9 cellular contexts compared by ENCODE assay signal in the genomic region with DNA sequence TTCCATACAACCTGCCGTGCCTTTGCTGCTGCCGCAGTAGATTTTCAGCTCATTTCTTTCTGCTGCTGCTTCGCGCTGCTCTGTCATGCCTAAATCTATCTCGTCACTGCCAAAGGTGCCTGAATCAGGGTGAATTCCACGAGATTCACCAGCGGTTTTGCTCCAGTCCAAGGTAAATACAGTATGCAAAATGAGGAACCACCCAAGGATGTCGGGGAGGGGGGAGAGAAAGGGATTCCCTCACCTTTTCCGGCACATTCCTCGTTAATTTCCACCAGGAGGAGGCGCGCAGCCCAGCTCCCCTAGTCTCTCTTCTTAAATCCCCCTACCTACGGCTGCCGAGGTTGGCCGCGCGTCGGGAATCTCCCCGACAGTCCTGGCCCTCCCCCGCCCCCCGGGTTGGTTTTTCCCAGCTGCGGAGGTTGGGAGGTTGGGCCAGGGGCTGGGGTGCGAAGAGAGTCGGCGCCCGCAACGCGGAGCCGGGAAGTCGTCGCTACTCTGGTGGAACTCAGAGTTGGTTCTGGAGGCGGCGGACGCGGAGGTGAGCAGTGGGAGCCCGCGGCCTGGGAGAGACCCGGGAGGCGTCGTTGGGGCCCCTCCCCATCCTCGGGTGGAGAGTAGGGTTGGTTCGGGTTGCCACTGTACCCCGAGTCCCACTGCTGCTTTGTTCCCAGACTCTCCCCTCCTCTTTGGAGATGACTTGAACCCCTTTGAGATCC.
A peak's percentile ranks its signal among the peaks of the same experiment; 100 is the strongest.
DNase-seq lines count a peak whose midpoint lies in the region; TF ChIP-seq lines count a peak whose summit lies in the region.
"Had no signal": no experiment of that assay in that cellular context is flagged by ENCODE, and none has a peak within 500 bp of the region (broad histone marks: within the 10 kb centered on the region; RNA-seq: fewer than 3 reads in every experiment).

A gene with protein sequence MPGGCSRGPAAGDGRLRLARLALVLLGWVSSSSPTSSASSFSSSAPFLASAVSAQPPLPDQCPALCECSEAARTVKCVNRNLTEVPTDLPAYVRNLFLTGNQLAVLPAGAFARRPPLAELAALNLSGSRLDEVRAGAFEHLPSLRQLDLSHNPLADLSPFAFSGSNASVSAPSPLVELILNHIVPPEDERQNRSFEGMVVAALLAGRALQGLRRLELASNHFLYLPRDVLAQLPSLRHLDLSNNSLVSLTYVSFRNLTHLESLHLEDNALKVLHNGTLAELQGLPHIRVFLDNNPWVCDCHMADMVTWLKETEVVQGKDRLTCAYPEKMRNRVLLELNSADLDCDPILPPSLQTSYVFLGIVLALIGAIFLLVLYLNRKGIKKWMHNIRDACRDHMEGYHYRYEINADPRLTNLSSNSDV (plus strand): TSS at position 450 of the 719 bp plus-strand sequence. CDS start 1,145 bp downstream, outside the sequence.

- H3K4me1 Mint-ChIP-seq in activated naive CD4-positive, alpha-beta T cell treated with anti-CD3 and anti-CD28 coated beads, Interleukin-2, amount 50 U/mL, for 24 hours, result peaks cover 18% of the 10 kb centered on the region

- POLR2A ChIA-PET in HEK293 (lab: Yijun Ruan, JAX), result interaction anchor here (0.8 to 3.1 kb wide), 10 partner anchors 24 to 702 kb away, joined by 3 to 11 read pairs (median 4); a partner anchor contains a TSS

- CTCF ChIA-PET in HEK293 (lab: Yijun Ruan, JAX), result interaction anchor here (0.6 to 1.3 kb wide), 9 partner anchors 16 to 691 kb away, joined by 3 to 5 read pairs (median 3); no protein-coding TSS in a partner anchor

- H3K36me3 ChIP-seq in HEK293 (ENCODE audit: control insufficient read depth in 2 of 2, insufficient read depth in 1 of 2, low read length in 2 of 2), result peaks cover 0 to 15% of the 10 kb centered on the region in 2 experiments; a peak in 2 of 3 replicates
- H3K36me3 ChIP-seq in neutrophil, result no peaks in the 10 kb centered on the region

- no peaks in the 10 kb centered on the region for H3K36me3 Mint-ChIP-seq in activated naive CD4-positive, alpha-beta T cell treated with anti-CD3 and anti-CD28 coated beads, Interleukin-2, amount 50 U/mL, for 24 hours

- peaks cover 95% of the 10 kb centered on the region for H3K27me3 ChIP-seq in neutrophil

- peak; percentile 86 for TF ChIP-seq CTCF in HEK293 (tag by site-specific recombination; IDR thresholded peaks at IDR 0.05)
- no peak for TF ChIP-seq CTCF in neutrophil (IDR thresholded peaks at IDR 0.05)

- H3K27ac Mint-ChIP-seq in activated naive CD4-positive, alpha-beta T cell treated with anti-CD3 and anti-CD28 coated beads, Interleukin-2, amount 50 U/mL, for 24 hours, result no peak within 1 kb of the TSS

- H3K4me3 ChIP-seq in HEK293 (ENCODE audit: low read depth, low read length), result peak within 1 kb of the TSS; percentile 85
- H3K4me3 ChIP-seq in neutrophil (ENCODE audit: low read depth in 1 of 2, low read length in 1 of 2), result peak within 1 kb of the TSS; percentile 15 to 55

- H3K4me3 Mint-ChIP-seq in activated naive CD4-positive, alpha-beta T cell treated with anti-CD3 and anti-CD28 coated beads, Interleukin-2, amount 50 U/mL, for 24 hours, result peak within 1 kb of the TSS; percentile 77

- no peaks in the 10 kb centered on the region for H3K9me3 ChIP-seq in HEK293 (ENCODE audit: control insufficient read depth, insufficient read depth, low read depth, low read length)
- no peaks in the 10 kb centered on the region for H3K9me3 ChIP-seq in neutrophil

- DNase-seq in NCI-H2227 (lab: John Stamatoyannopoulos, UW; ENCODE audit: unreplicated experiment), result peak; percentile 8
- no peak for DNase-seq in NCI-H2227 treated with DMSO at 0.1 percent for 48 hours (lab: John Stamatoyannopoulos, UW)
- peak; percentile 88 for DNase-seq in NCI-H226
- DNase-seq in glomerular visceral epithelial cell (ENCODE audit: extremely low spot score), result peak; percentile 83
- DNase-seq in NK-92 (lab: John Stamatoyannopoulos, UW; ENCODE audit: unreplicated experiment), result no peak
- DNase-seq: DND-41 had no signal

- H3K27ac ChIP-seq in HEK293 (ENCODE audit: extremely low read depth, low read depth, low read length), result peak within 1 kb of the TSS; percentile 92
- H3K27ac ChIP-seq in neutrophil, result no peak within 1 kb of the TSS

- peaks cover 8% of the 10 kb centered on the region for H3K4me1 ChIP-seq in HEK293 (ENCODE audit: control insufficient read depth, insufficient read depth, low read length)
- peaks cover 8 to 20% of the 10 kb centered on the region in 2 experiments for H3K4me1 ChIP-seq in neutrophil (ENCODE audit: control insufficient read depth in 1 of 2, insufficient read depth in 1 of 2, low read depth in 1 of 2, low read length in 1 of 2)

- H3K9me3 Mint-ChIP-seq in activated naive CD4-positive, alpha-beta T cell treated with anti-CD3 and anti-CD28 coated beads, Interleukin-2, amount 50 U/mL, for 24 hours, result peaks cover 6% of the 10 kb centered on the region

- peaks cover 42% of the 10 kb centered on the region for H3K27me3 Mint-ChIP-seq in activated naive CD4-positive, alpha-beta T cell treated with anti-CD3 and anti-CD28 coated beads, Interleukin-2, amount 50 U/mL, for 24 hours

TF ChIP-seq in HEK293, 187 proteins besides CTCF, POLR2A, EP300 and RAD21 (continues in another document):
- TF ChIP-seq, protein P1, sequence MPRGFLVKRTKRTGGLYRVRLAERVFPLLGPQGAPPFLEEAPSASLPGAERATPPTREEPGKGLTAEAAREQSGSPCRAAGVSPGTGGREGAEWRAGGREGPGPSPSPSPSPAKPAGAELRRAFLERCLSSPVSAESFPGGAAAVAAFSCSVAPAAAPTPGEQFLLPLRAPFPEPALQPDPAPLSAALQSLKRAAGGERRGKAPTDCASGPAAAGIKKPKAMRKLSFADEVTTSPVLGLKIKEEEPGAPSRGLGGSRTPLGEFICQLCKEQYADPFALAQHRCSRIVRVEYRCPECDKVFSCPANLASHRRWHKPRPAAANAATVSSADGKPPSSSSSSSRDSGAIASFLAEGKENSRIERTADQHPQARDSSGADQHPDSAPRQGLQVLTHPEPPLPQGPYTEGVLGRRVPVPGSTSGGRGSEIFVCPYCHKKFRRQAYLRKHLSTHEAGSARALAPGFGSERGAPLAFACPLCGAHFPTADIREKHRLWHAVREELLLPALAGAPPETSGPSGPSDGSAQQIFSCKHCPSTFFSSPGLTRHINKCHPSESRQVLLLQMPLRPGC (tag by site-specific recombination; IDR thresholded peaks at IDR 0.05), result peak; percentile 22
- peak; percentile 94; the same call in 1 of the 2 replicates for TF ChIP-seq ZNF777 (tag by site-specific recombination; IDR thresholded peaks at IDR 0.05; ENCODE audit: borderline replicate concordance)
- TF ChIP-seq ZNF501 (tag by site-specific recombination; IDR thresholded peaks at IDR 0.05), result peak; percentile 81; the same call in 1 of the 2 replicates
- TF ChIP-seq, protein P2, sequence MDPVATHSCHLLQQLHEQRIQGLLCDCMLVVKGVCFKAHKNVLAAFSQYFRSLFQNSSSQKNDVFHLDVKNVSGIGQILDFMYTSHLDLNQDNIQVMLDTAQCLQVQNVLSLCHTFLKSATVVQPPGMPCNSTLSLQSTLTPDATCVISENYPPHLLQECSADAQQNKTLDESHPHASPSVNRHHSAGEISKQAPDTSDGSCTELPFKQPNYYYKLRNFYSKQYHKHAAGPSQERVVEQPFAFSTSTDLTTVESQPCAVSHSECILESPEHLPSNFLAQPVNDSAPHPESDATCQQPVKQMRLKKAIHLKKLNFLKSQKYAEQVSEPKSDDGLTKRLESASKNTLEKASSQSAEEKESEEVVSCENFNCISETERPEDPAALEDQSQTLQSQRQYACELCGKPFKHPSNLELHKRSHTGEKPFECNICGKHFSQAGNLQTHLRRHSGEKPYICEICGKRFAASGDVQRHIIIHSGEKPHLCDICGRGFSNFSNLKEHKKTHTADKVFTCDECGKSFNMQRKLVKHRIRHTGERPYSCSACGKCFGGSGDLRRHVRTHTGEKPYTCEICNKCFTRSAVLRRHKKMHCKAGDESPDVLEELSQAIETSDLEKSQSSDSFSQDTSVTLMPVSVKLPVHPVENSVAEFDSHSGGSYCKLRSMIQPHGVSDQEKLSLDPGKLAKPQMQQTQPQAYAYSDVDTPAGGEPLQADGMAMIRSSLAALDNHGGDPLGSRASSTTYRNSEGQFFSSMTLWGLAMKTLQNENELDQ (tag by site-specific recombination; IDR thresholded peaks at IDR 0.05; ENCODE audit: low read depth), result no peak
- TF ChIP-seq ZNF184 (tag by site-specific recombination; IDR thresholded peaks at IDR 0.05), result no peak
- TF ChIP-seq MYNN (tag by site-specific recombination; IDR thresholded peaks at IDR 0.05; ENCODE audit: borderline replicate concordance), result peak; percentile 7; the same call in 1 of the 2 replicates
- TF ChIP-seq ZBTB8A (tag by site-specific recombination; IDR thresholded peaks at IDR 0.05), result peak; percentile 85
- TF ChIP-seq KLF10 (tag by site-specific recombination; IDR thresholded peaks at IDR 0.05), result peak; percentile 62; the same call in 1 of the 2 replicates
- TF ChIP-seq ZNF629 (tag by site-specific recombination; IDR thresholded peaks at IDR 0.05), result peak; percentile 73
- TF ChIP-seq KLF7 (tag by site-specific recombination; IDR thresholded peaks at IDR 0.05; ENCODE audit: borderline replicate concordance), result peak; percentile 2; the same call in 1 of the 2 replicates
- no peak for TF ChIP-seq SCRT1 (tag by site-specific recombination; IDR thresholded peaks at IDR 0.05; ENCODE audit: borderline replicate concordance)
- TF ChIP-seq ZNF350 (tag by site-specific recombination; IDR thresholded peaks at IDR 0.05), result no peak; the same call in 1 of the 2 replicates
- TF ChIP-seq, protein P3, sequence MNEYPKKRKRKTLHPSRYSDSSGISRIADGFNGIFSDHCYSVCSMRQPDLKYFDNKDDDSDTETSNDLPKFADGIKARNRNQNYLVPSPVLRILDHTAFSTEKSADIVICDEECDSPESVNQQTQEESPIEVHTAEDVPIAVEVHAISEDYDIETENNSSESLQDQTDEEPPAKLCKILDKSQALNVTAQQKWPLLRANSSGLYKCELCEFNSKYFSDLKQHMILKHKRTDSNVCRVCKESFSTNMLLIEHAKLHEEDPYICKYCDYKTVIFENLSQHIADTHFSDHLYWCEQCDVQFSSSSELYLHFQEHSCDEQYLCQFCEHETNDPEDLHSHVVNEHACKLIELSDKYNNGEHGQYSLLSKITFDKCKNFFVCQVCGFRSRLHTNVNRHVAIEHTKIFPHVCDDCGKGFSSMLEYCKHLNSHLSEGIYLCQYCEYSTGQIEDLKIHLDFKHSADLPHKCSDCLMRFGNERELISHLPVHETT (tag by site-specific recombination; IDR thresholded peaks at IDR 0.05), result 0 out of 2 replicates have a peak, but pooled peaks have one; percentile 60
- TF ChIP-seq, protein P4, sequence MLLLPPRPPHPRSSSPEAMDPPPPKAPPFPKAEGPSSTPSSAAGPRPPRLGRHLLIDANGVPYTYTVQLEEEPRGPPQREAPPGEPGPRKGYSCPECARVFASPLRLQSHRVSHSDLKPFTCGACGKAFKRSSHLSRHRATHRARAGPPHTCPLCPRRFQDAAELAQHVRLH (tag by site-specific recombination; IDR thresholded peaks at IDR 0.05), result peak; percentile 30; the same call in 1 of the 2 replicates

Comparison
In these comparisons a context has a peak if more than half of its experiments do, and no peak if none do; other contexts are left out.
1. DNase-seq: peak in NCI-H2227 (single experiment), NCI-H226 (single experiment) and glomerular visceral epithelial cell (single experiment); none in NCI-H2227 treated with DMSO at 0.1 percent for 48 hours (single experiment) and NK-92 (single experiment).